In genomic region chr12:89707992-89708792, GRCh38 we compare ENCODE assay signal across 8 cellular contexts. TPM values are rescaled to one million over a fixed set of nuclear protein-coding genes. Genes with fewer than 3 reads are reported as not detected.
DNase-seq lines count a peak whose midpoint lies in the region; ATAC-seq and TF ChIP-seq lines count a peak whose summit lies in the region.

No MANE protein-coding gene starts in this region.

- H3K27ac ChIP-seq in KOPT-K1 (ENCODE audit: low read depth, low read length, poor library complexity, severe bottlenecking) (peak overlapping the region; percentile 91), mucosa of rectum (ENCODE audit: low read depth in 2 of 2, low read length in 2 of 2) (peak overlapping the region; percentile 99)

- peaks cover 15% of the 10 kb centered on the region for H3K36me3 Mint-ChIP-seq in endothelial cell (ENCODE audit: low read depth, unreplicated experiment)

- no peak for TF ChIP-seq CTCF in endothelial cell (IDR thresholded peaks at IDR 0.05; ENCODE audit: unreplicated experiment)

- H3K4me3 ChIP-seq in mucosa of rectum (ENCODE audit: low read length in 2 of 2): peak overlapping the region; percentile 81 to 97

- no peaks in the 10 kb centered on the region for H3K9me3 Mint-ChIP-seq in endothelial cell (ENCODE audit: unreplicated experiment)
- no peaks in the 10 kb centered on the region for H3K9me3 Mint-ChIP-seq in stimulated activated naive CD8-positive, alpha-beta T cell treated with anti-CD3 and anti-CD28 coated beads, Interleukin-15, amount 100 ng/mL, for 72 hours

- H3K27me3 Mint-ChIP-seq in endothelial cell (ENCODE audit: unreplicated experiment): peaks cover 21% of the 10 kb centered on the region
- H3K27me3 Mint-ChIP-seq in stimulated activated naive CD8-positive, alpha-beta T cell treated with anti-CD3 and anti-CD28 coated beads, Interleukin-15, amount 100 ng/mL, for 72 hours: no peaks in the 10 kb centered on the region

- H3K4me1 Mint-ChIP-seq in endothelial cell (ENCODE audit: unreplicated experiment): peaks cover 12% of the 10 kb centered on the region
- H3K4me1 Mint-ChIP-seq in stimulated activated naive CD8-positive, alpha-beta T cell treated with anti-CD3 and anti-CD28 coated beads, Interleukin-15, amount 100 ng/mL, for 72 hours: peaks cover 32% of the 10 kb centered on the region

- no peaks in the 10 kb centered on the region for H3K27me3 ChIP-seq in mucosa of rectum (ENCODE audit: control insufficient read depth in 2 of 2, insufficient read depth in 2 of 2, low read length in 2 of 2)

- peak; percentile 1 for ATAC-seq in stimulated activated naive CD8-positive, alpha-beta T cell treated with anti-CD3 and anti-CD28 coated beads, Interleukin-15, amount 100 ng/mL, for 72 hours
- no peak for ATAC-seq in HG03469 (IDR thresholded peaks at IDR 0.05; ENCODE audit: unreplicated experiment)

- H3K9me3 ChIP-seq in KOPT-K1 (ENCODE audit: insufficient read depth, low read length, poor library complexity, severe bottlenecking) (no peaks in the 10 kb centered on the region), mucosa of rectum (ENCODE audit: control insufficient read depth in 2 of 2, low read length in 2 of 2) (no peaks in the 10 kb centered on the region)

- no peaks in the 10 kb centered on the region for H3K36me3 ChIP-seq in KOPT-K1 (ENCODE audit: insufficient read depth, low read length)
- no peaks in the 10 kb centered on the region for H3K36me3 ChIP-seq in mucosa of rectum (ENCODE audit: control insufficient read depth in 2 of 2, insufficient read depth in 2 of 2, low read length in 2 of 2)

- H3K9ac ChIP-seq in mucosa of rectum (ENCODE audit: low read depth in 1 of 2, low read length in 2 of 2): peak overlapping the region; percentile 81 to 93

- H3K4me3 Mint-ChIP-seq in endothelial cell (ENCODE audit: unreplicated experiment): peak overlapping the region; percentile 96
- H3K4me3 Mint-ChIP-seq in stimulated activated naive CD8-positive, alpha-beta T cell treated with anti-CD3 and anti-CD28 coated beads, Interleukin-15, amount 100 ng/mL, for 72 hours: peak overlapping the region; percentile 94 to 98

- H3K27ac Mint-ChIP-seq in endothelial cell (ENCODE audit: unreplicated experiment): peak overlapping the region; percentile 77
- peak overlapping the region; percentile 96 to 97 for H3K27ac Mint-ChIP-seq in stimulated activated naive CD8-positive, alpha-beta T cell treated with anti-CD3 and anti-CD28 coated beads, Interleukin-15, amount 100 ng/mL, for 72 hours

- DNase-seq in activated CD8-positive, alpha-beta memory T cell treated with anti-CD3 and anti-CD28 coated beads for 4 hours (ENCODE audit: low read depth in 2 of 2): peak; percentile 11 to 17
- no peak for DNase-seq in activated CD8-positive, alpha-beta memory T cell treated with anti-CD3 and anti-CD28 coated beads for 24 hours
- peak; percentile 38 to 46 for DNase-seq in activated CD4-positive, alpha-beta T cell treated with anti-CD3 and anti-CD28 coated beads, Interleukin-2, amount 50 U/mL, for 48 hours
- peak; percentile 48 for DNase-seq in endothelial cell (ENCODE audit: low spot score)
- DNase-seq in stimulated activated naive CD8-positive, alpha-beta T cell treated with anti-CD3 and anti-CD28 coated beads, Interleukin-15, amount 100 ng/mL, for 72 hours: peak; percentile 55 to 61

- peaks cover 5 to 10% of the 10 kb centered on the region in 2 donors for H3K4me1 ChIP-seq in mucosa of rectum (ENCODE audit: control insufficient read depth in 2 of 2, insufficient read depth in 2 of 2, low read length in 2 of 2)

RNA-seq across cellular contexts. Expression of gene ATP2B1, which starts 0.4 kb away (rescaled TPM):
- total RNA-seq in endothelial cell (ENCODE audit: unreplicated experiment): 33.0 TPM
